In the genomic region with DNA sequence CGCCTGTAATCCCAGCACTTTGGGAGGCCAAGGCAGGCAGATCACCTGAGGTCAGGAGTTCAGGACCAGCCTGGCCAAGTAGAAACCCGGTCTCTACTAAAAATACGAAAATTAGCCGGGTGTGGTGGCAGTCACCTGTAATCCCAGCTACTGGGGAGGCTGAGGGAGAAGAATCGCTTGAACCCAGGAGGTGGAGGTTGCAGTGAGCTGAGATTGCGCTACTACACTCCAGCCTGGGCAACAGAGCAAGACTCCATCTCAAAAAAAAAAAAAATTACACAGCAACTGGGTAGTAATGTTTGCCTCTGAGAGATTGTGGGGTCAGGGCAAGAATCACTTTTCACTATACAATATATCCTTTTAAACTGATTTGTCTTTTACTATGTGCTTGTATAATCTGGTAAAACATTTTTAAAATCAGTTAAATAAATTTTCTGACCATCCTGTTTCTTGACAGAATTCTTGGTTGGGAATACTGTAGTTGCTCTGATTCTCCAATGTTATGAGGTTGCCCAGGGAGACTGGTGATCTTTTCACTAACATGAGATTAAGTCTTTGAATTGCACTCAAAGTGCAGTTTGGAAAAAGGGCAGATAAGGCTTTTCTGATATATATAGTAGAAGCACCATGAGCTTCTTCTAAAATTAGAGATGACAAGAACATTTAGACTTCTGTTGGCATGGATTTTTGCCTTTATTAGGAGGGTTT, we compare ENCODE assay signal across 12 cellular contexts. TPM values are rescaled to one million over a fixed set of nuclear protein-coding genes. Genes with fewer than 3 reads are reported as not detected.
A peak's percentile ranks its signal among the peaks of the same experiment; 100 is the strongest.
DNase-seq lines count a peak whose midpoint lies in the region; ATAC-seq and TF ChIP-seq lines count a peak whose summit lies in the region.
"Had no signal": no experiment of that assay in that cellular context is flagged by ENCODE, and none has a peak within 500 bp of the region (broad histone marks: within the 10 kb centered on the region; RNA-seq: fewer than 3 reads in every experiment).

No MANE protein-coding gene starts in this region.

- H3K27me3 Mint-ChIP-seq in activated CD4-positive, alpha-beta T cell treated with anti-CD3 and anti-CD28 coated beads, Interleukin-2, amount 10 ng/mL, durations not matched to agents 24 days and 14 days, result peaks cover 12% of the 10 kb centered on the region

- H3K4me3 Mint-ChIP-seq in activated CD4-positive, alpha-beta T cell treated with anti-CD3 and anti-CD28 coated beads, Interleukin-2, amount 10 ng/mL, durations not matched to agents 24 days and 14 days, result no peak overlapping the region

- peaks cover 22% of the 10 kb centered on the region for H3K36me3 ChIP-seq in MG63
- peaks cover 2 to 6% of the 10 kb centered on the region in 2 donors for H3K36me3 ChIP-seq in mucosa of rectum (ENCODE audit: control insufficient read depth in 2 of 2, insufficient read depth in 2 of 2, low read length in 2 of 2)

- H3K4me3 ChIP-seq in AG09309 (ENCODE audit: control insufficient read depth, low read depth, low read length), result peak overlapping the region; percentile 86
- H3K4me3 ChIP-seq in MG63, result peak overlapping the region; percentile 80
- peak overlapping the region; percentile 28 for H3K4me3 ChIP-seq in choroid plexus epithelial cell (ENCODE audit: low read depth, low read length)
- H3K4me3 ChIP-seq in mucosa of rectum (ENCODE audit: low read length in 2 of 2), result peak overlapping the region; percentile 89 to 99

- H3K4me1 ChIP-seq in mucosa of rectum (ENCODE audit: control insufficient read depth in 2 of 2, insufficient read depth in 2 of 2, low read length in 2 of 2), result peaks cover 3 to 16% of the 10 kb centered on the region in 2 donors

- TF ChIP-seq CTCF in AG09309 (IDR thresholded peaks at IDR 0.05; ENCODE audit: control insufficient read depth, insufficient read depth, low read depth, low read length, missing control alignments), result no peak
- no peak for TF ChIP-seq CTCF in choroid plexus epithelial cell (conservative IDR thresholded peaks at IDR 0.05; ENCODE audit: low read depth, low read length)

- H3K4me1 Mint-ChIP-seq in activated CD4-positive, alpha-beta T cell treated with anti-CD3 and anti-CD28 coated beads, Interleukin-2, amount 10 ng/mL, durations not matched to agents 24 days and 14 days, result peaks cover 18% of the 10 kb centered on the region

- H3K27ac Mint-ChIP-seq in activated CD4-positive, alpha-beta T cell treated with anti-CD3 and anti-CD28 coated beads, Interleukin-2, amount 10 ng/mL, durations not matched to agents 24 days and 14 days, result no peak overlapping the region

- no peak for ATAC-seq in GM19397 (IDR thresholded peaks at IDR 0.05; ENCODE audit: unreplicated experiment)
- no peak for ATAC-seq in HG02885 (IDR thresholded peaks at IDR 0.05; ENCODE audit: poor library complexity, unreplicated experiment)

- DNase-seq in AG09309 (ENCODE audit: low read depth), result no peak
- no peak for DNase-seq in MG63
- DNase-seq in choroid plexus epithelial cell (ENCODE audit: low read depth), result peak; percentile 37
- no peak for DNase-seq in NCI-H2227 treated with DMSO at 0.1 percent for 48 hours (lab: John Stamatoyannopoulos, UW)
- DNase-seq in activated CD4-positive, alpha-beta T cell treated with anti-CD3 and anti-CD28 coated beads, Interleukin-2, amount 10 ng/mL, durations not matched to agents 24 days and 14 days, result no peak
- DNase-seq: activated CD8-positive, alpha-beta memory T cell treated with anti-CD3 and anti-CD28 coated beads for 24 hours; anterior cingulate cortex; left colon; NCI-H774 had no signal

- intact Hi-C loops in activated CD4-positive, alpha-beta T cell treated with anti-CD3 and anti-CD28 coated beads, Interleukin-2, amount 10 ng/mL, durations not matched to agents 24 days and 14 days (cut with micrococcal nuclease), result no loop called here

- H3K36me3 Mint-ChIP-seq in activated CD4-positive, alpha-beta T cell treated with anti-CD3 and anti-CD28 coated beads, Interleukin-2, amount 10 ng/mL, durations not matched to agents 24 days and 14 days (ENCODE audit: low read depth), result peaks cover 7% of the 10 kb centered on the region

- no peak overlapping the region for H3K27ac ChIP-seq in mucosa of rectum (ENCODE audit: low read depth in 2 of 2, low read length in 2 of 2)

- H3K9me3 Mint-ChIP-seq in activated CD4-positive, alpha-beta T cell treated with anti-CD3 and anti-CD28 coated beads, Interleukin-2, amount 10 ng/mL, durations not matched to agents 24 days and 14 days, result no peaks in the 10 kb centered on the region

- H3K9me3 ChIP-seq in MG63 (no peaks in the 10 kb centered on the region), mucosa of rectum (ENCODE audit: control insufficient read depth in 2 of 2, low read length in 2 of 2) (no peaks in the 10 kb centered on the region)

- H3K27me3 ChIP-seq in MG63 (no peaks in the 10 kb centered on the region), mucosa of rectum (ENCODE audit: control insufficient read depth in 2 of 2, insufficient read depth in 2 of 2, low read length in 2 of 2) (no peaks in the 10 kb centered on the region)

- H3K9ac ChIP-seq in mucosa of rectum (ENCODE audit: low read depth in 1 of 2, low read length in 2 of 2), result no peak overlapping the region

RNA-seq across cellular contexts. Expression of a gene that starts 1.5 kb away (rescaled TPM):
- 9.8 and 11.8 TPM in 2 replicates for total RNA-seq in MG63 (2014; rRNA removed; shearing (Covaris generic); ENCODE audit: low replicate concordance)
- 8.2 and 8.3 TPM in 2 replicates for total RNA-seq in activated CD4-positive, alpha-beta T cell treated with anti-CD3 and anti-CD28 coated beads, Interleukin-2, amount 10 ng/mL, durations not matched to agents 24 days and 14 days

RNA-seq across cellular contexts. Expression of a gene that starts 40.6 kb away (rescaled TPM):
- 20.0 and 35.3 TPM in 2 replicates for total RNA-seq in MG63 (2014; rRNA removed; shearing (Covaris generic); ENCODE audit: low replicate concordance)
- total RNA-seq in activated CD4-positive, alpha-beta T cell treated with anti-CD3 and anti-CD28 coated beads, Interleukin-2, amount 10 ng/mL, durations not matched to agents 24 days and 14 days, result 55.8 and 61.2 TPM in 2 replicates

Comparison
In these comparisons a context has a peak if more than half of its experiments do, and no peak if none do; other contexts are left out.
1. H3K4me3 ChIP-seq: peak in every context shown above with its lines; median percentile 94 in mucosa of rectum; 86 in AG09309; 80 in MG63; 28 in choroid plexus epithelial cell.